Comparison of ENCODE assay signal across 8 cellular contexts in genomic region chr6:33204415-33205171, GRCh38. TPM values are rescaled to one million over a fixed set of nuclear protein-coding genes. Genes with fewer than 3 reads are reported as not detected.
DNase-seq lines count a peak whose midpoint lies in the region; ATAC-seq and TF ChIP-seq lines count a peak whose summit lies in the region.

Gene HSD17B8 (plus strand): TSS chr6:33204655. CDS start chr6:33204669, 14 bp downstream.

- H3K4me1 ChIP-seq in PC-3 (ENCODE audit: insufficient read depth, low read length) = peaks cover 54% of the 10 kb centered on the region
- H3K4me1 ChIP-seq in muscle layer of duodenum (ENCODE audit: control insufficient read depth in 1 of 2, insufficient read depth in 2 of 2, low read length in 2 of 2) = peaks cover 21 to 52% of the 10 kb centered on the region in 2 donors

- peaks cover 21% of the 10 kb centered on the region for H3K36me3 ChIP-seq in PC-3 (ENCODE audit: low read depth, low read length)
- peaks cover 27 to 31% of the 10 kb centered on the region in 2 donors for H3K36me3 ChIP-seq in muscle layer of duodenum (ENCODE audit: control insufficient read depth in 1 of 2, insufficient read depth in 2 of 2, low read length in 2 of 2)

- H3K36me3 Mint-ChIP-seq in CD4-positive, alpha-beta T cell (ENCODE audit: low read depth) = peaks cover 60% of the 10 kb centered on the region
- peaks cover 68% of the 10 kb centered on the region for H3K36me3 Mint-ChIP-seq in activated T-cell treated with anti-CD3 and anti-CD28 coated beads, Interleukin-2, amount 50 U/mL, for 24 hours (ENCODE audit: low read depth)

- no peaks in the 10 kb centered on the region for H3K9me2 ChIP-seq in PC-3 (replicated peaks; ENCODE audit: low read length)

- H3K79me2 ChIP-seq in PC-3 (ENCODE audit: low read length) = peaks cover 48% of the 10 kb centered on the region

- TF ChIP-seq CTCF in CD4-positive, alpha-beta T cell (IDR thresholded peaks at IDR 0.05) = no peak
- no peak for TF ChIP-seq CTCF in PC-3 (conservative IDR thresholded peaks at IDR 0.05; ENCODE audit: low read depth, low read length)

- no peaks in the 10 kb centered on the region for H3K27me3 ChIP-seq in CD4-positive, alpha-beta T cell (ENCODE audit: control insufficient read depth, insufficient read depth, low read length)
- no peaks in the 10 kb centered on the region for H3K27me3 ChIP-seq in PC-3 (ENCODE audit: low read length)
- H3K27me3 ChIP-seq in muscle layer of duodenum (ENCODE audit: low read depth, low read length) = no peaks in the 10 kb centered on the region

- peak within 1 kb of the TSS; percentile 80 for H3K27ac Mint-ChIP-seq in CD4-positive, alpha-beta T cell
- H3K27ac Mint-ChIP-seq in activated T-cell treated with anti-CD3 and anti-CD28 coated beads, Interleukin-2, amount 50 U/mL, for 24 hours = peak within 1 kb of the TSS; percentile 99

- no peaks in the 10 kb centered on the region for H3K9me3 Mint-ChIP-seq in CD4-positive, alpha-beta T cell
- no peaks in the 10 kb centered on the region for H3K9me3 Mint-ChIP-seq in activated T-cell treated with anti-CD3 and anti-CD28 coated beads, Interleukin-2, amount 50 U/mL, for 24 hours

- H2AFZ ChIP-seq in PC-3 (ENCODE audit: low read length) = no peak within 1 kb of the TSS

- POLR2A ChIA-PET in CD4-positive, alpha-beta T cell (lab: Charles Lee) = interaction anchor here (0.6 to 1.7 kb wide), 4 partner anchors 21 to 233 kb away, joined by 3 to 18 read pairs (median 4); partner anchors contain the start of genes RPS18 and VPS52
- POLR2A ChIA-PET in PC-3 (lab: Charles Lee; ENCODE audit: unreplicated experiment) = interaction anchor here (0.7 kb wide), 1 partner anchor 44 kb away, joined by 6 read pairs; no protein-coding TSS in a partner anchor

- no peaks in the 10 kb centered on the region for H4K20me1 ChIP-seq in PC-3 (ENCODE audit: low read length)

- peak; percentile 56 for ATAC-seq in CD4-positive, alpha-beta T cell (ENCODE audit: poor library complexity)
- ATAC-seq in GM19468 (IDR thresholded peaks at IDR 0.05; ENCODE audit: extremely low read depth, unreplicated experiment) = peak; percentile 60
- ATAC-seq in PC-3 = peak; percentile 30
- peak; percentile 67 for ATAC-seq in esophagus mucosa

- no peaks in the 10 kb centered on the region for H3K9me3 ChIP-seq in CD4-positive, alpha-beta T cell (ENCODE audit: control insufficient read depth, low read length)
- H3K9me3 ChIP-seq in PC-3 (ENCODE audit: low read length) (no peaks in the 10 kb centered on the region), muscle layer of duodenum (ENCODE audit: control insufficient read depth in 1 of 2, low read length in 2 of 2) (no peaks in the 10 kb centered on the region)

- no TSS peak for BruUV-seq in PC-3 (replicated peaks; lab: Mats Ljungman, UMichigan)

- CTCF ChIA-PET in CD4-positive, alpha-beta T cell (lab: Charles Lee) = interaction anchor here (1.0 to 3.1 kb wide), 3 partner anchors 44 to 95 kb away, joined by 3 to 11 read pairs (median 3); no protein-coding TSS in a partner anchor
- CTCF ChIA-PET in PC-3 (lab: Charles Lee) = no interaction called here

- peak within 1 kb of the TSS; percentile 46 for H3K4me3 ChIP-seq in PC-3 (ENCODE audit: low read length)
- H3K4me3 ChIP-seq in muscle layer of duodenum (ENCODE audit: low read depth in 1 of 2, low read length in 2 of 2) = peak within 1 kb of the TSS; percentile 72 to 93

- H3K9ac ChIP-seq in PC-3 (ENCODE audit: low read length) = peak within 1 kb of the TSS; percentile 31

- H3K4me1 Mint-ChIP-seq in CD4-positive, alpha-beta T cell (ENCODE audit: low read depth) = peaks cover 71% of the 10 kb centered on the region
- peaks cover 66% of the 10 kb centered on the region for H3K4me1 Mint-ChIP-seq in activated T-cell treated with anti-CD3 and anti-CD28 coated beads, Interleukin-2, amount 50 U/mL, for 24 hours (ENCODE audit: low read depth)

- H3K27me3 Mint-ChIP-seq in CD4-positive, alpha-beta T cell = no peaks in the 10 kb centered on the region
- H3K27me3 Mint-ChIP-seq in activated T-cell treated with anti-CD3 and anti-CD28 coated beads, Interleukin-2, amount 50 U/mL, for 24 hours = no peaks in the 10 kb centered on the region

- peak within 1 kb of the TSS; percentile 90 for H3K4me3 Mint-ChIP-seq in CD4-positive, alpha-beta T cell
- peak within 1 kb of the TSS; percentile 83 for H3K4me3 Mint-ChIP-seq in activated T-cell treated with anti-CD3 and anti-CD28 coated beads, Interleukin-2, amount 50 U/mL, for 24 hours

- H3K4me2 ChIP-seq in PC-3 (ENCODE audit: low read length) = peak within 1 kb of the TSS; percentile 100

- peak within 1 kb of the TSS; percentile 65 for H3K27ac ChIP-seq in CD4-positive, alpha-beta T cell (ENCODE audit: low read depth, low read length)
- peak within 1 kb of the TSS; percentile 84 for H3K27ac ChIP-seq in PC-3 (ENCODE audit: low read length)
- H3K27ac ChIP-seq in muscle layer of duodenum (ENCODE audit: low read length) = no peak within 1 kb of the TSS

- no peaks in the 10 kb centered on the region for H3F3A ChIP-seq in PC-3 (ENCODE audit: low read length, unreplicated experiment)

- peak; percentile 74 to 90 (median 86) for DNase-seq in CD4-positive, alpha-beta T cell
- peak; percentile 93 for DNase-seq in HuH-7.5 (ENCODE audit: low spot score)
- peak; percentile 42 for DNase-seq in PC-3
- DNase-seq in activated T-cell treated with anti-CD3 and anti-CD28 coated beads, Interleukin-2, amount 50 U/mL, for 24 hours = peak; percentile 94
- DNase-seq in stimulated activated CD8-positive, alpha-beta memory T cell treated with anti-CD3 and anti-CD28 coated beads, Interleukin-4, amount 100 ng/mL, for 4 hours (ENCODE audit: low read depth in 2 of 2, low spot score in 1 of 2) = peak; percentile 80 to 86

- intact Hi-C loops in CD4-positive, alpha-beta T cell (cut with DNase I, micrococcal nuclease) = loop anchor here (5.0 to 10.0 kb wide), 5 partner anchors 188 to 1540 kb away; partner anchors contain the start of genes C6orf47 (in 1 of the 2), CSNK2B (in 1 of the 2), FKBPL (in 1 of the 2) and GPANK1 (in 1 of the 2)
- intact Hi-C loops in PC-3 (cut with micrococcal nuclease) = loop anchor here (10.0 kb wide), 2 partner anchors 70 to 210 kb away; partner anchors contain the start of genes B3GALT4, CUTA, PHF1 and RPS18

RNA-seq across cellular contexts. Expression of gene HSD17B8, which starts in this region (rescaled TPM):
- 10 to 100 TPM in 1 of 2 experiments, 1 to 10 TPM in 1; 8.6 to 10.5 TPM for total RNA-seq in CD4-positive, alpha-beta T cell
- 4.2 and 6.2 TPM in 2 replicates for total RNA-seq in PC-3 (2014; rRNA removed)
- 27.3 TPM for total RNA-seq in esophagus mucosa

Comparison
In these comparisons a context has a peak if more than half of its experiments do, and no peak if none do; other contexts are left out.
1. DNase-seq: peak in every context shown above with its lines; median percentile 94 in activated T-cell treated with anti-CD3 and anti-CD28 coated beads, Interleukin-2, amount 50 U/mL, for 24 hours; 93 in HuH-7.5; 86 in CD4-positive, alpha-beta T cell; 83 in stimulated activated CD8-positive, alpha-beta memory T cell treated with anti-CD3 and anti-CD28 coated beads, Interleukin-4, amount 100 ng/mL, for 4 hours; 42 in PC-3.